In genomic region chr15:66700802-66701421, GRCh38 we compare ENCODE assay signal across 8 cellular contexts. TPM values are rescaled to one million over a fixed set of nuclear protein-coding genes. Genes with fewer than 3 reads are reported as not detected.
DNase-seq lines count a peak whose midpoint lies in the region; TF ChIP-seq lines count a peak whose summit lies in the region.

No MANE protein-coding gene starts in this region.

- no peak for TF ChIP-seq POLR2A in ovary (IDR thresholded peaks at IDR 0.05)

- no peak overlapping the region for H3T11ph ChIP-seq in H9 (ENCODE audit: low read length)

- no peak overlapping the region for H2BK20ac ChIP-seq in H9 (ENCODE audit: low read depth, low read length, poor library complexity, severe bottlenecking)

- H2AFZ ChIP-seq in H9 (ENCODE audit: low read length) (no peak overlapping the region), SK-N-SH (ENCODE audit: low read depth) (peak overlapping the region; percentile 90)

- peak; percentile 97 for DNase-seq in H9
- peak; percentile 90 for DNase-seq in MV-4-11 (lab: John Stamatoyannopoulos, UW)
- peak; percentile 98 for DNase-seq in SK-N-SH
- DNase-seq in head of caudate nucleus = peak; percentile 62 to 93 (median 83)
- peak; percentile 96 to 98 (median 97) for DNase-seq in ovary

- H3K36me3 ChIP-seq in DOHH2 (ENCODE audit: control insufficient read depth, low read length) = no peaks in the 10 kb centered on the region
- peaks cover 0 to 6% of the 10 kb centered on the region in 2 experiments for H3K36me3 ChIP-seq in SK-N-SH (replicated peaks in 1 of 2; ENCODE audit: control insufficient read depth in 1 of 2, insufficient read depth in 2 of 2, low read length in 1 of 2)
- H3K36me3 ChIP-seq in ovary = no peaks in the 10 kb centered on the region
- no peaks in the 10 kb centered on the region for H3K36me3 ChIP-seq in thymus (ENCODE audit: control insufficient read depth, insufficient read depth)

- H3K27ac ChIP-seq in DOHH2 (ENCODE audit: low read depth, low read length) = peak overlapping the region; percentile 65
- no peak overlapping the region for H3K27ac ChIP-seq in H9 (ENCODE audit: insufficient read length, low read depth, low read length)
- H3K27ac ChIP-seq in SK-N-SH (ENCODE audit: low read depth in 2 of 2, low read length in 1 of 2) = peak overlapping the region; percentile 89
- peak overlapping the region; percentile 65 to 76 for H3K27ac ChIP-seq in ovary
- H3K27ac ChIP-seq in thymus (ENCODE audit: low read depth) = peak overlapping the region; percentile 75

- no peak overlapping the region for H4K91ac ChIP-seq in H9 (ENCODE audit: insufficient read length, low read depth, low read length)

- H3K18ac ChIP-seq in H9 (ENCODE audit: insufficient read length, low read depth, low read length) = peak overlapping the region; percentile 60

- H3K9me3 ChIP-seq in DOHH2 (ENCODE audit: control insufficient read depth, insufficient read depth, low read length) (no peaks in the 10 kb centered on the region), H9 (ENCODE audit: control insufficient read depth, low read depth, low read length) (no peaks in the 10 kb centered on the region), SK-N-SH (no peaks in the 10 kb centered on the region), ovary (no peaks in the 10 kb centered on the region), thymus (ENCODE audit: control insufficient read depth) (no peaks in the 10 kb centered on the region)

- no peak overlapping the region for H3K56ac ChIP-seq in H9 (ENCODE audit: insufficient read length, low read depth, low read length)

- peaks cover 10% of the 10 kb centered on the region; the same call in 1 of the 2 replicates for H4K20me1 ChIP-seq in DOHH2 (ENCODE audit: control insufficient read depth, insufficient read depth, low read depth, low read length)
- H4K20me1 ChIP-seq in H9 (ENCODE audit: control insufficient read depth, insufficient read depth, insufficient read length) = no peaks in the 10 kb centered on the region
- peaks cover 26% of the 10 kb centered on the region for H4K20me1 ChIP-seq in SK-N-SH (ENCODE audit: insufficient read depth)

- H3K9me2 ChIP-seq in DOHH2 (replicated peaks; ENCODE audit: control insufficient read depth, low read length) (no peaks in the 10 kb centered on the region), SK-N-SH (no peaks in the 10 kb centered on the region)

- peak overlapping the region; percentile 74 for H3K14ac ChIP-seq in H9 (ENCODE audit: insufficient read depth, low read length)

- H3K36me3 Mint-ChIP-seq in H9 (ENCODE audit: insufficient read depth in 1 of 3, low read depth in 3 of 3) = peaks cover 0 to 6% (median 0%) of the 10 kb centered on the region in 3 experiments; a peak in 3 of 7 replicates
- H3K36me3 Mint-ChIP-seq in activated naive CD4-positive, alpha-beta T cell treated with anti-CD3 and anti-CD28 coated beads, Interleukin-2, amount 50 U/mL, for 24 hours = no peaks in the 10 kb centered on the region

- no peak overlapping the region for H2BK12ac ChIP-seq in H9 (ENCODE audit: insufficient read length, low read depth, low read length)

- H3K23me2 ChIP-seq in H9 (ENCODE audit: insufficient read length, low read depth, low read length, poor library complexity, severe bottlenecking) = peaks cover 22% of the 10 kb centered on the region

- no peak overlapping the region for H4K8ac ChIP-seq in H9 (replicated peaks; ENCODE audit: insufficient read length, low read depth, low read length)

- H3K4me2 ChIP-seq in DOHH2 (ENCODE audit: low read length) = peak overlapping the region; percentile 95
- H3K4me2 ChIP-seq in H9 (ENCODE audit: insufficient read depth, insufficient read length, low read length) = peak overlapping the region; percentile 95
- H3K4me2 ChIP-seq in SK-N-SH = peak overlapping the region; percentile 95

- H2BK120ac ChIP-seq in H9 (ENCODE audit: low read depth, low read length, poor library complexity, severe bottlenecking) = no peak overlapping the region

- peak in 1 of 2 experiments; percentile 24; a peak in 1 of 4 replicates for TF ChIP-seq EP300 in SK-N-SH (IDR thresholded peaks at IDR 0.05; ENCODE audit: borderline replicate concordance in 1 of 2, low read depth in 1 of 2, low read length in 1 of 2)
- no peak for TF ChIP-seq EP300 in ovary (IDR thresholded peaks at IDR 0.05)

- H3K27me3 ChIP-seq in DOHH2 (ENCODE audit: control insufficient read depth, low read length) (peaks cover 35% of the 10 kb centered on the region), H9 (ENCODE audit: insufficient read depth, low read length) (peaks cover 14% of the 10 kb centered on the region), SK-N-SH (ENCODE audit: insufficient read depth) (no peaks in the 10 kb centered on the region), ovary (no peaks in the 10 kb centered on the region), thymus (ENCODE audit: control insufficient read depth, insufficient read depth) (peaks cover 28% of the 10 kb centered on the region)

- H3K9ac ChIP-seq in H9 (ENCODE audit: extremely low read depth, insufficient read length, low read length) (peak overlapping the region; percentile 39), SK-N-SH (peak overlapping the region; percentile 76; the same call in 1 of the 2 replicates)

- no peak overlapping the region for H2AK5ac ChIP-seq in H9 (ENCODE audit: insufficient read length, low read length)

- POLR2A ChIA-PET in SK-N-SH (lab: Yijun Ruan, JAX) = no interaction called here

- TF ChIP-seq RAD21 in SK-N-SH (IDR thresholded peaks at IDR 0.05; ENCODE audit: low read length) = no peak

- peaks cover 26% of the 10 kb centered on the region for H3K27me3 Mint-ChIP-seq in H9 (ENCODE audit: low read depth)
- H3K27me3 Mint-ChIP-seq in activated naive CD4-positive, alpha-beta T cell treated with anti-CD3 and anti-CD28 coated beads, Interleukin-2, amount 50 U/mL, for 24 hours = peaks cover 9% of the 10 kb centered on the region

- intact Hi-C loops in head of caudate nucleus (cut with DNase I) = loop anchor here (10.0 kb wide), 2 partner anchors 74 to 86 kb away; no protein-coding TSS in a partner anchor
- intact Hi-C loops in ovary (cut with DNase I) = loop anchor here in 3 of 4 donors (5.0 to 10.0 kb wide), 5 partner anchors 71 to 151 kb away; no protein-coding TSS in a partner anchor

- H2BK15ac ChIP-seq in H9 (ENCODE audit: low read depth, low read length) = no peak overlapping the region

- H3K9me3 Mint-ChIP-seq in H9 = peaks cover 0 to 1% of the 10 kb centered on the region in 2 experiments; a peak in 2 of 5 replicates
- H3K9me3 Mint-ChIP-seq in activated naive CD4-positive, alpha-beta T cell treated with anti-CD3 and anti-CD28 coated beads, Interleukin-2, amount 50 U/mL, for 24 hours = no peaks in the 10 kb centered on the region

- H2BK5ac ChIP-seq in H9 (ENCODE audit: insufficient read length, low read length) = no peak overlapping the region

- H3K79me1 ChIP-seq in H9 (ENCODE audit: insufficient read depth, low read depth, low read length, poor library complexity, severe bottlenecking) = no peaks in the 10 kb centered on the region

- no peak overlapping the region for H3K4ac ChIP-seq in H9 (ENCODE audit: low read depth, low read length)

- no peaks in the 10 kb centered on the region for H3K79me2 ChIP-seq in DOHH2 (ENCODE audit: control insufficient read depth, low read length)
- H3K79me2 ChIP-seq in H9 (ENCODE audit: insufficient read depth, low read length) = no peaks in the 10 kb centered on the region
- H3K79me2 ChIP-seq in SK-N-SH (ENCODE audit: insufficient read depth) = peaks cover 37% of the 10 kb centered on the region

- no peak overlapping the region for H4K5ac ChIP-seq in H9 (ENCODE audit: insufficient read length, low read depth, low read length)

- WGBS in H9 (ENCODE audit: extremely low coverage, insufficient read length, low lambda C conversion rate) = no CpG with 5 or more reads among the region's 68 CpGs
- 2% methylated on average over 19 of the region's 68 CpGs for WGBS in SK-N-SH (ENCODE audit: low lambda C conversion rate)
- WGBS in ovary, 3 donors = 1% methylated on average over 29 to 63 of the region's 68 CpGs
- WGBS in thymus = under 1% methylated on average over 68 of the region's 68 CpGs

- no peak overlapping the region for H3K27ac Mint-ChIP-seq in H9
- H3K27ac Mint-ChIP-seq in activated naive CD4-positive, alpha-beta T cell treated with anti-CD3 and anti-CD28 coated beads, Interleukin-2, amount 50 U/mL, for 24 hours = no peak overlapping the region

- CTCF ChIA-PET in SK-N-SH (lab: Yijun Ruan, JAX) = interaction anchor here (1.4 to 12.9 kb wide), 8 partner anchors 21 to 151 kb away, joined by 3 to 172 read pairs (median 16); no protein-coding TSS in a partner anchor

- peaks cover 3% of the 10 kb centered on the region; the same call in 1 of the 2 replicates for H3F3A ChIP-seq in DOHH2 (ENCODE audit: control insufficient read depth, insufficient read depth)
- peaks cover 11% of the 10 kb centered on the region for H3F3A ChIP-seq in SK-N-SH (replicated peaks; ENCODE audit: insufficient read depth)

- peaks cover 36% of the 10 kb centered on the region for H3K4me1 ChIP-seq in DOHH2 (ENCODE audit: control insufficient read depth, low read length)
- 0 out of 2 replicates have a peak, but pooled peaks cover 2% of the 10 kb centered on the region for H3K4me1 ChIP-seq in H9 (ENCODE audit: insufficient read depth, low read length)
- H3K4me1 ChIP-seq in SK-N-SH (ENCODE audit: control insufficient read depth in 1 of 2, insufficient read depth in 2 of 2, low read depth in 1 of 2, low read length in 1 of 2) = peaks cover 23 to 24% of the 10 kb centered on the region in 2 experiments; a peak in 3 of 4 replicates
- peaks cover 11% of the 10 kb centered on the region for H3K4me1 ChIP-seq in ovary (ENCODE audit: insufficient read depth)
- peaks cover 19% of the 10 kb centered on the region for H3K4me1 ChIP-seq in thymus (ENCODE audit: control insufficient read depth, insufficient read depth, low read length)

- no peak overlapping the region for H3K23ac ChIP-seq in H9 (ENCODE audit: insufficient read length, low read depth, low read length)

- H3K4me3 Mint-ChIP-seq in H9 = peak overlapping the region; percentile 79 to 93
- H3K4me3 Mint-ChIP-seq in activated naive CD4-positive, alpha-beta T cell treated with anti-CD3 and anti-CD28 coated beads, Interleukin-2, amount 50 U/mL, for 24 hours = peak overlapping the region; percentile 86

- peaks cover 28 to 41% of the 10 kb centered on the region in 2 experiments for H3K4me1 Mint-ChIP-seq in H9
- H3K4me1 Mint-ChIP-seq in activated naive CD4-positive, alpha-beta T cell treated with anti-CD3 and anti-CD28 coated beads, Interleukin-2, amount 50 U/mL, for 24 hours = peaks cover 21% of the 10 kb centered on the region

- H3K4me3 ChIP-seq in DOHH2 (ENCODE audit: low read length) (peak overlapping the region; percentile 84), SK-N-SH (ENCODE audit: low read depth in 2 of 2, low read length in 1 of 2) (peak overlapping the region; percentile 68 to 73), ovary (peak overlapping the region; percentile 54), thymus (ENCODE audit: low read length) (peak overlapping the region; percentile 76)

- no peak for TF ChIP-seq CTCF in DOHH2 (IDR thresholded peaks at IDR 0.05; ENCODE audit: low read depth, low read length, poor library complexity, severe bottlenecking)
- TF ChIP-seq CTCF in H9 (conservative IDR thresholded peaks at IDR 0.05) = no peak
- TF ChIP-seq CTCF in SK-N-SH (IDR thresholded peaks at IDR 0.05) = no peak
- TF ChIP-seq CTCF in ovary (IDR thresholded peaks at IDR 0.05) = no peak

RNA-seq across cellular contexts. Expression of gene SMAD6, which starts 1.1 kb away (rescaled TPM):
- total RNA-seq in H9 (2021) = 6.0 and 6.8 TPM in 2 replicates
- 3.8 and 4.5 TPM in 2 replicates for polyA plus RNA-seq in SK-N-SH (2012; rRNA removed)
- polyA plus RNA-seq in SK-N-SH (2012; cell fraction: cytosol; rRNA removed) = 2.1 and 3.6 TPM in 2 replicates
- polyA plus RNA-seq in SK-N-SH (2012; cell fraction: nucleus; rRNA removed) = 16.1 and 18.7 TPM in 2 replicates
- total RNA-seq in ovary = 10 to 100 TPM in 6 of 7 donors, 1 to 10 TPM in 1; 7.1 to 20.3 (median 14.1) TPM
- polyA plus RNA-seq in ovary = 10 to 100 TPM in 1 of 2 donors, 1 to 10 TPM in 1; 3.8 to 10.9 TPM
- polyA plus RNA-seq in thymus = 2.8 TPM
